12 cellular contexts compared by ENCODE assay signal in the genomic region with DNA sequence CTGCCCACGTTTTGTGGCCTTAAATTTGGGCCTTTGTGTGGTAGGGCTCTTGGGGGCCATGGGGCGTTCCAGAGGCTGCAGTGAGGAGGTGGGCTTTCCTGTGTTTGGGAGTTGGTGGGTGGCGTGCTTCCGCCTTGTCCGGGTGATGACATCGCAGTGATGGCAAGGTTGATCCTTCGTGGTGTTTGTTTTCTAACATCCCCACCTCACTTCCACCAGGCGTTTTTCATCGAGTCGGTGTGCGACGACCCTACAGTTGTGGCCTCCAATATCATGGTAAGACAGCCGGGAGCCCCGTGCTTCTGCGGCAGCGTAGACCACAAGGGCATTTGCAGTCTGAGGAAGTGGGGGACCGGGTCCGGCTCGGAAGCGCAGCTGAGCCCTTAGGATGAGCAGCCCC.
"Had no signal": no experiment of that assay in that cellular context is flagged by ENCODE, and none has a peak within 500 bp of the region (broad histone marks: within the 10 kb centered on the region; RNA-seq: fewer than 3 reads in every experiment).

No MANE protein-coding gene starts in this region.

- H3K4me1 Mint-ChIP-seq: activated CD4-positive, alpha-beta T cell treated with anti-CD3 and anti-CD28 coated beads for 36 hours; immature natural killer cell had no signal

- DNase-seq: activated CD4-positive, alpha-beta T cell treated with anti-CD3 and anti-CD28 coated beads for 36 hours; dorsolateral prefrontal cortex; immature natural killer cell; left cardiac atrium; naive thymus-derived CD8-positive, alpha-beta T cell; stimulated activated CD4-positive, alpha-beta T cell treated with anti-CD3 and anti-CD28 coated beads, Interleukin-15, amount 100 ng/mL, for 24 hours; stimulated activated CD4-positive, alpha-beta T cell treated with anti-CD3 and anti-CD28 coated beads, Interleukin-4, amount 100 ng/mL, for 24 hours; stomach; T1000; uterus had no signal

- H3K27me3 ChIP-seq: dorsolateral prefrontal cortex, stomach, uterus had no signal

- H3K27me3 Mint-ChIP-seq: activated CD4-positive, alpha-beta T cell treated with anti-CD3 and anti-CD28 coated beads for 36 hours; naive thymus-derived CD8-positive, alpha-beta T cell had no signal

- H3K9me3 Mint-ChIP-seq: immature natural killer cell; naive thymus-derived CD8-positive, alpha-beta T cell had no signal

- H3K36me3 ChIP-seq: uterus had no signal

- H3K27ac ChIP-seq: stomach, uterus, VCaP had no signal

- H3K4me3 ChIP-seq: dorsolateral prefrontal cortex, stomach, uterus had no signal

- H3K4me1 ChIP-seq: uterus had no signal

- ATAC-seq: activated CD4-positive, alpha-beta T cell treated with anti-CD3 and anti-CD28 coated beads for 36 hours; esophagus mucosa; left cardiac atrium had no signal

- H3K9me3 ChIP-seq: stomach, uterus had no signal

- H3K4me3 Mint-ChIP-seq: activated CD4-positive, alpha-beta T cell treated with anti-CD3 and anti-CD28 coated beads for 36 hours; immature natural killer cell; naive thymus-derived CD8-positive, alpha-beta T cell had no signal
